Comparison of ENCODE assay signal across 25 cellular contexts in the genomic region with DNA sequence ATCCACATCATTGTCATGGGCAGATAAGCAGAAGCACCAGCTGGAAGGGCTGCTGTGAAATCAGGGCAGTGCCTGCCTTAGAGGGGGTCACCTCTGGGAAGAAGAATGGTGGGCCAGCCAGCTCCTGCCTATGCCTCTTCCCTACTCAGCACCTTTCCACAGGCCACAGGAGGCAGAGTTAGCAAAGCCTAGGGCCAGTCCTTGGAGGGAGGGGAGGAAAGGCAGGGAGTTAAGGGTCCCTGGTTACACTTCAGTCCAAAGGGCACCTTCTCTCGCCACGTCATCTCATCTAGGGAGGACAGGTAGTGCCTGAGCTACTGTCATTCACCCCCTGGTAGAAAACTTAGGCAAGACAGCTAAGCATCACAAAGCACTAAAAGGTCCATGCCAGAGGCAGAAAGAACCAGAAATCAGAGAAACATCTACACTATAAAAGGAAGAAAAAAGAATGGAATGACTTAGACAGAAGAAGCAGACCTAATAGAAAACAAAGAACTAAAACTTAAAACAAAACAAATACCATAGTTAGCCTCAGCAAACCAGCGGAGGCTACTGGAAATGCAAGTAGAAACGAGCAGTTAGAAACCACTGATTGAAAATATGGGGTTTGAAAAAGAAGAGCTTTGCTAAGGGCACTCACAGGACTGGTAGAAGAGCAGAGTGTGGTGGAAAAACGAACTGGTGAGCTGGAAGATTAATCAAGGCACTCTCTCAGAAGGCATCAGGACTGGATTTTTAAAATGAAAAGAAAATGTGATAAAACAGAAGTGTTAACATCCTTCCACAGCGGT.
DNase-seq lines count a peak whose midpoint lies in the region; ATAC-seq, FAIRE-seq and TF ChIP-seq lines count a peak whose summit lies in the region.
"Had no signal": no experiment of that assay in that cellular context is flagged by ENCODE, and none has a peak within 500 bp of the region (broad histone marks: within the 10 kb centered on the region; RNA-seq: fewer than 3 reads in every experiment).

No MANE protein-coding gene starts in this region.

- BruUV-seq in MCF 10A (replicated peaks; lab: Mats Ljungman, UMichigan), result no TSS peak

- H3K9ac ChIP-seq in keratinocyte (ENCODE audit: control insufficient read depth, extremely low read depth, insufficient read depth, low read length), result no peak overlapping the region

- intact Hi-C loops in MCF 10A (cut with micrococcal nuclease), result no loop called here
- intact Hi-C loops in breast epithelium (cut with DNase I; ENCODE audit: low total_unique reads), result no loop called here
- intact Hi-C loops in activated B cell treated with CpG ODN at 0.5 μM for 24 hours (cut with micrococcal nuclease), result loop anchor here (2.0 kb wide), 1 partner anchor 14 kb away; no protein-coding TSS in a partner anchor
- intact Hi-C loops in left ventricle myocardium superior (cut with micrococcal nuclease), result no loop called here

- H3K4me3 Mint-ChIP-seq in MCF 10A (ENCODE audit: unreplicated experiment) (no peak overlapping the region), activated B cell treated with CpG ODN at 0.5 μM for 24 hours (no peak overlapping the region), osteocyte (ENCODE audit: unreplicated experiment) (no peak overlapping the region)
- no peak overlapping the region for H3K4me3 Mint-ChIP-seq in stimulated activated naive B cell treated with anti-CD40 and anti-IgM and Interleukin-4, amounts not matched to agents 10 μg/mL and 1 μg/mL and 100 μg/mL, for 72 hours
- H3K4me3 Mint-ChIP-seq: activated CD4-positive, alpha-beta T cell treated with anti-CD3 and anti-CD28 coated beads, Interleukin-2, amount 10 ng/mL, durations not matched to agents 7 days and 5 days; activated T-cell treated with anti-CD3 and anti-CD28 coated beads, Interleukin-2, amount 50 U/mL, for 72 hours; CD4-positive, alpha-beta T cell; T-helper 17 cell had no signal

- H3K27me3 Mint-ChIP-seq in MCF 10A (ENCODE audit: insufficient read depth, unreplicated experiment) (no peaks in the 10 kb centered on the region), activated B cell treated with CpG ODN at 0.5 μM for 24 hours (no peaks in the 10 kb centered on the region), osteocyte (ENCODE audit: unreplicated experiment) (no peaks in the 10 kb centered on the region)
- H3K27me3 Mint-ChIP-seq in stimulated activated naive B cell treated with anti-CD40 and anti-IgM and Interleukin-4, amounts not matched to agents 10 μg/mL and 1 μg/mL and 100 μg/mL, for 72 hours, result no peaks in the 10 kb centered on the region
- H3K27me3 Mint-ChIP-seq: activated CD4-positive, alpha-beta T cell treated with anti-CD3 and anti-CD28 coated beads, Interleukin-2, amount 10 ng/mL, durations not matched to agents 7 days and 5 days; CD4-positive, alpha-beta T cell had no signal

- TF ChIP-seq CTCF in MCF 10A (IDR thresholded peaks at IDR 0.05; ENCODE audit: unreplicated experiment) (no peak), breast epithelium (IDR thresholded peaks at IDR 0.05) (no peak), activated B cell treated with CpG ODN at 0.5 μM for 24 hours (IDR thresholded peaks at IDR 0.05) (no peak), keratinocyte (optimal IDR thresholded peaks at IDR 0.05 in 1 of 3, IDR thresholded peaks at IDR 0.05 in 1 of 3, conservative IDR thresholded peaks at IDR 0.05 in 1 of 3; ENCODE audit: extremely low read depth in 1 of 3, insufficient read depth in 2 of 3, low read length in 3 of 3) (no peak), osteocyte (IDR thresholded peaks at IDR 0.05) (no peak)

- no peak for TF ChIP-seq POLR2A in breast epithelium (IDR thresholded peaks at IDR 0.05)

- H4K20me1 ChIP-seq in keratinocyte (ENCODE audit: control insufficient read depth, extremely low read depth, insufficient read depth, low read length), result no peaks in the 10 kb centered on the region

- H3K36me3 ChIP-seq in breast epithelium (no peaks in the 10 kb centered on the region), keratinocyte (ENCODE audit: control insufficient read depth in 2 of 2, extremely low read depth in 1 of 2, insufficient read depth in 2 of 2, low read length in 2 of 2) (peaks cover 1 to 9% of the 10 kb centered on the region in 2 experiments)
- H3K36me3 ChIP-seq: esophagus muscularis mucosa had no signal

- peaks cover 77% of the 10 kb centered on the region for H3K79me2 ChIP-seq in keratinocyte (ENCODE audit: control insufficient read depth, insufficient read depth, low read length)

- H3K9me3 ChIP-seq in breast epithelium (no peaks in the 10 kb centered on the region), keratinocyte (ENCODE audit: control insufficient read depth, low read depth, low read length) (no peaks in the 10 kb centered on the region)
- H3K9me3 ChIP-seq: esophagus muscularis mucosa had no signal

- H3K27ac Mint-ChIP-seq in MCF 10A (ENCODE audit: low read depth, unreplicated experiment) (peak overlapping the region; percentile 32), activated B cell treated with CpG ODN at 0.5 μM for 24 hours (peak overlapping the region; percentile 71), osteocyte (ENCODE audit: unreplicated experiment) (no peak overlapping the region)
- peak overlapping the region; percentile 22 for H3K27ac Mint-ChIP-seq in stimulated activated naive B cell treated with anti-CD40 and anti-IgM and Interleukin-4, amounts not matched to agents 10 μg/mL and 1 μg/mL and 100 μg/mL, for 72 hours
- H3K27ac Mint-ChIP-seq: activated CD4-positive, alpha-beta T cell treated with anti-CD3 and anti-CD28 coated beads, Interleukin-2, amount 10 ng/mL, durations not matched to agents 7 days and 5 days; activated T-cell treated with anti-CD3 and anti-CD28 coated beads, Interleukin-2, amount 50 U/mL, for 72 hours; CD4-positive, alpha-beta T cell; T-helper 17 cell had no signal

- ATAC-seq in activated B cell treated with CpG ODN at 0.5 μM for 24 hours (ENCODE audit: low read depth), result no peak
- ATAC-seq in stimulated activated naive B cell treated with anti-CD40 and anti-IgM and Interleukin-4, amounts not matched to agents 10 μg/mL and 1 μg/mL and 100 μg/mL, for 72 hours (replicated peaks), result no peak
- ATAC-seq in GM19324 (IDR thresholded peaks at IDR 0.05; ENCODE audit: low FRiP score, unreplicated experiment), result no peak
- ATAC-seq in left ventricle myocardium superior, result no peak
- ATAC-seq: activated T-cell treated with anti-CD3 and anti-CD28 coated beads, Interleukin-2, amount 50 U/mL, for 72 hours; T-helper 17 cell had no signal

- H3K9me3 Mint-ChIP-seq in MCF 10A (ENCODE audit: unreplicated experiment), result no peaks in the 10 kb centered on the region
- H3K9me3 Mint-ChIP-seq in activated B cell treated with CpG ODN at 0.5 μM for 24 hours, result no peaks in the 10 kb centered on the region
- no peaks in the 10 kb centered on the region for H3K9me3 Mint-ChIP-seq in stimulated activated naive B cell treated with anti-CD40 and anti-IgM and Interleukin-4, amounts not matched to agents 10 μg/mL and 1 μg/mL and 100 μg/mL, for 72 hours
- no peaks in the 10 kb centered on the region for H3K9me3 Mint-ChIP-seq in osteocyte (ENCODE audit: unreplicated experiment)
- H3K9me3 Mint-ChIP-seq: activated CD4-positive, alpha-beta T cell treated with anti-CD3 and anti-CD28 coated beads, Interleukin-2, amount 10 ng/mL, durations not matched to agents 7 days and 5 days; activated T-cell treated with anti-CD3 and anti-CD28 coated beads, Interleukin-2, amount 50 U/mL, for 72 hours; CD4-positive, alpha-beta T cell had no signal

- H3K4me1 Mint-ChIP-seq in MCF 10A (ENCODE audit: insufficient read depth, unreplicated experiment) (peaks cover 54% of the 10 kb centered on the region), activated B cell treated with CpG ODN at 0.5 μM for 24 hours (peaks cover 73% of the 10 kb centered on the region), osteocyte (ENCODE audit: unreplicated experiment) (peaks cover 16% of the 10 kb centered on the region)
- peaks cover 48 to 73% of the 10 kb centered on the region in 2 donors for H3K4me1 Mint-ChIP-seq in stimulated activated naive B cell treated with anti-CD40 and anti-IgM and Interleukin-4, amounts not matched to agents 10 μg/mL and 1 μg/mL and 100 μg/mL, for 72 hours

- H3K4me2 ChIP-seq in keratinocyte (ENCODE audit: control insufficient read depth, extremely low read depth, insufficient read depth, low read depth, low read length), result no peak overlapping the region

- dilution Hi-C loops in keratinocyte (cut with MboI; ENCODE audit: extremely low pct_ligation_motif_present, low sequenced_read_pairs), result no loop called here

- H3K27me3 ChIP-seq in breast epithelium, result no peaks in the 10 kb centered on the region
- no peaks in the 10 kb centered on the region for H3K27me3 ChIP-seq in keratinocyte (ENCODE audit: control insufficient read depth, extremely low read depth, insufficient read depth, low read length)
- H3K27me3 ChIP-seq: esophagus muscularis mucosa had no signal

- H3K4me1 ChIP-seq in breast epithelium (no peaks in the 10 kb centered on the region), keratinocyte (ENCODE audit: control insufficient read depth, extremely low read depth, insufficient read depth, low read length) (peaks cover 66% of the 10 kb centered on the region)

- DNase-seq in MCF 10A (ENCODE audit: unreplicated experiment) (no peak), breast epithelium (ENCODE audit: low spot score in 2 of 2) (no peak), activated B cell treated with CpG ODN at 0.5 μM for 24 hours (no peak), keratinocyte (ENCODE audit: low read depth, low spot score) (no peak), osteocyte (ENCODE audit: extremely low spot score, unreplicated experiment) (no peak), left ventricle myocardium superior (no peak)
- DNase-seq in stimulated activated naive B cell treated with anti-CD40 and anti-IgM and Interleukin-4, amounts not matched to agents 10 μg/mL and 1 μg/mL and 100 μg/mL, for 72 hours, result no peak
- DNase-seq: 8988T; activated CD4-positive, alpha-beta T cell treated with anti-CD3 and anti-CD28 coated beads, Interleukin-2, amount 10 ng/mL, durations not matched to agents 7 days and 5 days; activated naive CD4-positive, alpha-beta T cell treated with Interleukin-2 at 50 U/mL for 16 hours; activated T-cell treated with anti-CD3 and anti-CD28 coated beads, Interleukin-2, amount 50 U/mL, for 72 hours; CD4-positive, alpha-beta T cell; effector memory CD4-positive, alpha-beta T cell; mesendoderm; MM.1S; NCI-H1436 treated with DMSO at 0.1 percent for 48 hours; NCI-H510A; retina; T-helper 17 cell had no signal

- POLR2A ChIA-PET in MCF 10A (lab: Yijun Ruan, JAX) (interaction anchor here (0.9 to 10.8 kb wide), 5 partner anchors 10 to 209 kb away, joined by 3 to 156 read pairs (median 3); a partner anchor contains a TSS), activated B cell treated with CpG ODN at 0.5 μM for 24 hours (lab: Charles Lee) (interaction anchor here (0.9 kb wide), 1 partner anchor 79 kb away, joined by 3 read pairs; no protein-coding TSS in a partner anchor)

- CTCF ChIA-PET in MCF 10A (lab: Yijun Ruan, JAX) (interaction anchor here (0.7 to 1.6 kb wide), 3 partner anchors 13 to 172 kb away, joined by 3 to 4 read pairs (median 4); no protein-coding TSS in a partner anchor), activated B cell treated with CpG ODN at 0.5 μM for 24 hours (lab: Charles Lee) (no interaction called here)

- no peak overlapping the region for H3K4me3 ChIP-seq in breast epithelium
- H3K4me3 ChIP-seq in keratinocyte (ENCODE audit: control insufficient read depth in 2 of 3, extremely low read depth in 1 of 3, insufficient read depth in 2 of 3, low read depth in 1 of 3, low read length in 3 of 3), result no peak overlapping the region
- H3K4me3 ChIP-seq: esophagus muscularis mucosa, SK-N-MC had no signal

- H3K9me1 ChIP-seq in keratinocyte (ENCODE audit: control insufficient read depth, extremely low read depth, insufficient read depth, low read length), result no peaks in the 10 kb centered on the region

- FAIRE-seq in keratinocyte (lab: Jason Lieb, UNC), result no peak
- FAIRE-seq: colon, frontal cortex, G401.6 had no signal

- no peak overlapping the region for H2AFZ ChIP-seq in keratinocyte (ENCODE audit: control insufficient read depth, low read length)

- H3K36me3 Mint-ChIP-seq in MCF 10A (ENCODE audit: insufficient read depth, unreplicated experiment) (peaks cover 15% of the 10 kb centered on the region), activated B cell treated with CpG ODN at 0.5 μM for 24 hours (ENCODE audit: low read depth) (peaks cover 17% of the 10 kb centered on the region), osteocyte (ENCODE audit: unreplicated experiment) (peaks cover 3% of the 10 kb centered on the region)
- H3K36me3 Mint-ChIP-seq in stimulated activated naive B cell treated with anti-CD40 and anti-IgM and Interleukin-4, amounts not matched to agents 10 μg/mL and 1 μg/mL and 100 μg/mL, for 72 hours, result peaks cover 22 to 34% of the 10 kb centered on the region in 2 donors

- H3K27ac ChIP-seq in breast epithelium (no peak overlapping the region), keratinocyte (ENCODE audit: control insufficient read depth, insufficient read depth, low read length) (peak overlapping the region; percentile 80)
- H3K27ac ChIP-seq: esophagus muscularis mucosa, SK-N-MC had no signal
